Comparison of ENCODE assay signal across 1 cellular context in genomic region chr16:30659507-30660423, GRCh38.
TF ChIP-seq lines count a peak whose summit lies in the region.

No MANE protein-coding gene starts in this region.

TF ChIP-seq in K562, 482 proteins besides CTCF, POLR2A, EP300 and RAD21 (continued from another document and continues in another):
- TF ChIP-seq AFF4 (CRISPR knock-in tag; IDR thresholded peaks at IDR 0.05) (no peak), SUPT5H (IDR thresholded peaks at IDR 0.05) (no peak), CHD1 (IDR thresholded peaks at IDR 0.05; ENCODE audit: low read length) (peak; percentile 88), ETV6 (IDR thresholded peaks at IDR 0.05; ENCODE audit: borderline replicate concordance in 1 of 2, low read depth in 2 of 2, low read length in 1 of 2) (no peak), ETV6 (CRISPR knock-in tag; IDR thresholded peaks at IDR 0.05; ENCODE audit: borderline replicate concordance) (no peak), GTF2E2 (tag; IDR thresholded peaks at IDR 0.05) (no peak), BDP1 (IDR thresholded peaks at IDR 0.05; ENCODE audit: insufficient read depth, insufficient read length) (no peak), TARDBP (IDR thresholded peaks at IDR 0.05) (no peak), ZNF79 (CRISPR knock-in tag; IDR thresholded peaks at IDR 0.05; ENCODE audit: low read depth) (no peak), FOXA3 (CRISPR knock-in tag; conservative IDR thresholded peaks at IDR 0.05 in 1 of 2, IDR thresholded peaks at IDR 0.05 in 1 of 2) (no peak), CCNT2 (IDR thresholded peaks at IDR 0.05; ENCODE audit: borderline replicate concordance, extremely low read depth, insufficient read length, low read depth, low read length) (peak; percentile 6), BCL6 (CRISPR knock-in tag; IDR thresholded peaks at IDR 0.05) (no peak), KLF16 (IDR thresholded peaks at IDR 0.05) (no peak), HDAC8 (tag; IDR thresholded peaks at IDR 0.05) (no peak), ETV1 (tag; conservative IDR thresholded peaks at IDR 0.05; ENCODE audit: low read depth) (no peak), ZNF239 (CRISPR knock-in tag; IDR thresholded peaks at IDR 0.05) (no peak), ZBTB43 (CRISPR knock-in tag; IDR thresholded peaks at IDR 0.05) (no peak), ZZZ3 (IDR thresholded peaks at IDR 0.05) (no peak), SRSF3 (IDR thresholded peaks at IDR 0.05; ENCODE audit: insufficient read depth, low read length) (0 out of 2 replicates have a peak, but pooled peaks have one; percentile 25), FOXP1 (CRISPR knock-in tag; IDR thresholded peaks at IDR 0.05) (no peak), PRMT5 (CRISPR knock-in tag; IDR thresholded peaks at IDR 0.05) (no peak), FOXJ2 (tag; IDR thresholded peaks at IDR 0.05) (no peak), ZNF224 (CRISPR knock-in tag; IDR thresholded peaks at IDR 0.05) (no peak), NUFIP1 (IDR thresholded peaks at IDR 0.05; ENCODE audit: partially characterized antibody) (no peak), RHOXF2B (CRISPR knock-in tag; conservative IDR thresholded peaks at IDR 0.05) (no peak), MCM7 (IDR thresholded peaks at IDR 0.05) (no peak), USF2 (CRISPR knock-in tag; IDR thresholded peaks at IDR 0.05) (no peak), ZBTB7A (IDR thresholded peaks at IDR 0.05; ENCODE audit: borderline replicate concordance, control insufficient read depth, low read depth, low read length) (0 out of 2 replicates have a peak, but pooled peaks have one; percentile 25), TRIM28 (IDR thresholded peaks at IDR 0.05) (no peak), ZNF609 (CRISPR knock-in tag; IDR thresholded peaks at IDR 0.05; ENCODE audit: borderline replicate concordance) (no peak), MXD1 (CRISPR knock-in tag; IDR thresholded peaks at IDR 0.05; ENCODE audit: borderline replicate concordance, poor library complexity, severe bottlenecking) (no peak), RBM39 (optimal IDR thresholded peaks at IDR 0.05; ENCODE audit: low read depth, low read length) (no peak), NKRF (IDR thresholded peaks at IDR 0.05; ENCODE audit: borderline replicate concordance) (no peak), CCAR2 (IDR thresholded peaks at IDR 0.05; ENCODE audit: low read depth, low read length) (no peak), ZNF655 (CRISPR knock-in tag; IDR thresholded peaks at IDR 0.05) (no peak), OTX1 (CRISPR knock-in tag; IDR thresholded peaks at IDR 0.05) (no peak), FOXA1 (IDR thresholded peaks at IDR 0.05; ENCODE audit: borderline replicate concordance) (no peak), SAFB2 (IDR thresholded peaks at IDR 0.05; ENCODE audit: borderline replicate concordance, low read depth, low read length, severe bottlenecking) (no peak)
- TF ChIP-seq, protein P1, sequence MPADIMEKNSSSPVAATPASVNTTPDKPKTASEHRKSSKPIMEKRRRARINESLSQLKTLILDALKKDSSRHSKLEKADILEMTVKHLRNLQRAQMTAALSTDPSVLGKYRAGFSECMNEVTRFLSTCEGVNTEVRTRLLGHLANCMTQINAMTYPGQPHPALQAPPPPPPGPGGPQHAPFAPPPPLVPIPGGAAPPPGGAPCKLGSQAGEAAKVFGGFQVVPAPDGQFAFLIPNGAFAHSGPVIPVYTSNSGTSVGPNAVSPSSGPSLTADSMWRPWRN (IDR thresholded peaks at IDR 0.05; ENCODE audit: low read depth) = no peak
- TF ChIP-seq, protein P2, sequence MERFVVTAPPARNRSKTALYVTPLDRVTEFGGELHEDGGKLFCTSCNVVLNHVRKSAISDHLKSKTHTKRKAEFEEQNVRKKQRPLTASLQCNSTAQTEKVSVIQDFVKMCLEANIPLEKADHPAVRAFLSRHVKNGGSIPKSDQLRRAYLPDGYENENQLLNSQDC (CRISPR knock-in tag; IDR thresholded peaks at IDR 0.05) = no peak
- TF ChIP-seq, protein P3, sequence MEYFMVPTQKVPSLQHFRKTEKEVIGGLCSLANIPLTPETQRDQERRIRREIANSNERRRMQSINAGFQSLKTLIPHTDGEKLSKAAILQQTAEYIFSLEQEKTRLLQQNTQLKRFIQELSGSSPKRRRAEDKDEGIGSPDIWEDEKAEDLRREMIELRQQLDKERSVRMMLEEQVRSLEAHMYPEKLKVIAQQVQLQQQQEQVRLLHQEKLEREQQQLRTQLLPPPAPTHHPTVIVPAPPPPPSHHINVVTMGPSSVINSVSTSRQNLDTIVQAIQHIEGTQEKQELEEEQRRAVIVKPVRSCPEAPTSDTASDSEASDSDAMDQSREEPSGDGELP (CRISPR knock-in tag; IDR thresholded peaks at IDR 0.05; ENCODE audit: borderline replicate concordance) = peak; percentile 12; the same call in 1 of the 2 replicates
- TF ChIP-seq, protein P4, sequence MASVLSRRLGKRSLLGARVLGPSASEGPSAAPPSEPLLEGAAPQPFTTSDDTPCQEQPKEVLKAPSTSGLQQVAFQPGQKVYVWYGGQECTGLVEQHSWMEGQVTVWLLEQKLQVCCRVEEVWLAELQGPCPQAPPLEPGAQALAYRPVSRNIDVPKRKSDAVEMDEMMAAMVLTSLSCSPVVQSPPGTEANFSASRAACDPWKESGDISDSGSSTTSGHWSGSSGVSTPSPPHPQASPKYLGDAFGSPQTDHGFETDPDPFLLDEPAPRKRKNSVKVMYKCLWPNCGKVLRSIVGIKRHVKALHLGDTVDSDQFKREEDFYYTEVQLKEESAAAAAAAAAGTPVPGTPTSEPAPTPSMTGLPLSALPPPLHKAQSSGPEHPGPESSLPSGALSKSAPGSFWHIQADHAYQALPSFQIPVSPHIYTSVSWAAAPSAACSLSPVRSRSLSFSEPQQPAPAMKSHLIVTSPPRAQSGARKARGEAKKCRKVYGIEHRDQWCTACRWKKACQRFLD (CRISPR knock-in tag; IDR thresholded peaks at IDR 0.05) = 0 out of 2 replicates have a peak, but pooled peaks have one; percentile 21
